ENCODE assay signal across 25 cellular contexts in the genomic region with DNA sequence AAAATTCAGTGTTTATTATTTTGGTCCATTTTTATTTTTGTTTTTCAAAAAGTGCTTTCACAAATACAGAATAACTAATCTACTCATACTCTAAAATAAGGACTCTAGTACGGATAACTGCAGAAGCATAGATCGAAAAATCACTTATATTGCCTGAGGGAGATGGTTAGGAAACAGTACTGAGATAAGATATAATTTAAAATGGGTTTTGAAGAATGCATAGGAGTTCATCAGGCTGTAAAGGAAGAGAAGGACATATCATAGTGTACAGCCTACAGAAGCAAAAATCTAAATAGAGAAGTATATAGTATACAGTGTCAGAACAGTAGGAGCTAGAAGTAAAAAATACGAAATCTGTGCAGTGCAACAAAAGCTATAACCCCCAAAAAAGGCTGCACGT.
"Had no signal": no experiment of that assay in that cellular context is flagged by ENCODE, and none has a peak within 500 bp of the region (broad histone marks: within the 10 kb centered on the region; RNA-seq: fewer than 3 reads in every experiment).

No MANE protein-coding gene starts in this region.

- H3K4me3 ChIP-seq: stomach, suprapubic skin, testis, thoracic aorta, thyroid gland, tibial artery, tibial nerve, transverse colon, upper lobe of left lung, upper lobe of right lung, uterus, vagina had no signal

- H3K4me1 ChIP-seq: suprapubic skin, testis, thyroid gland, tibial nerve, transverse colon, upper lobe of right lung, uterus, vagina had no signal

- H3K27me3 ChIP-seq: stomach, suprapubic skin, testis, thyroid gland, tibial artery, tibial nerve, transverse colon, upper lobe of left lung, upper lobe of right lung, uterus, vagina had no signal

- ATAC-seq: stimulated activated effector memory CD8-positive, alpha-beta T cell treated with anti-CD3 and anti-CD28 coated beads, Interleukin-12 subunit alpha, Interleukin-12 subunit beta, amount 100 ng/mL, for 72 hours; stimulated activated memory B cell treated with anti-CD40 and anti-IgM and Interleukin-4, amounts not matched to agents 10 μg/mL and 1 μg/mL and 100 μg/mL, for 72 hours; stimulated activated naive B cell treated with anti-CD40 and anti-IgM and Interleukin-4, amounts not matched to agents 10 μg/mL and 1 μg/mL and 100 μg/mL, for 72 hours; stimulated activated naive CD8-positive, alpha-beta T cell treated with anti-CD3 and anti-CD28 coated beads, Interleukin-15, amount 100 ng/mL, for 72 hours; stimulated activated naive CD8-positive, alpha-beta T cell treated with anti-CD3 and anti-CD28 coated beads, Interleukin-15, Interleukin-2, amounts not matched to agents 100 U/mL and 50 U/mL, for 24 hours; upper lobe of right lung had no signal

- H3K27ac ChIP-seq: suprapubic skin, testis, thoracic aorta, thyroid gland, tibial artery, tibial nerve, transverse colon, upper lobe of left lung, upper lobe of right lung, uterus, vagina had no signal

- H3K9me3 ChIP-seq: stomach, suprapubic skin, testis, thoracic aorta, thyroid gland, tibial artery, tibial nerve, transverse colon, upper lobe of left lung, upper lobe of right lung, uterus, vagina had no signal

- H3K36me3 ChIP-seq: stomach, suprapubic skin, thoracic aorta, thyroid gland, tibial artery, tibial nerve, transverse colon, upper lobe of left lung, upper lobe of right lung, uterus, vagina had no signal

- DNase-seq: stimulated activated CD4-positive, alpha-beta T cell treated with anti-CD3 and anti-CD28 coated beads, Interleukin-2, amount 100 ng/mL, for 48 hours; stimulated activated CD4-positive, alpha-beta T cell treated with anti-CD3 and anti-CD28 coated beads, Interleukin-4, amount 100 ng/mL, for 1 hour; stimulated activated CD4-positive, alpha-beta T cell treated with anti-CD3 and anti-CD28 coated beads, Interleukin-4, amount 100 ng/mL, for 24 hours; stimulated activated CD4-positive, alpha-beta T cell treated with anti-CD3 and anti-CD28 coated beads, Interleukin-4, amount 100 ng/mL, for 4 hours; stimulated activated CD8-positive, alpha-beta memory T cell treated with anti-CD3 and anti-CD28 coated beads, Interleukin-4, amount 100 ng/mL, for 48 hours; stimulated activated naive B cell treated with anti-CD40 and anti-IgM and Interleukin-4, amounts not matched to agents 10 μg/mL and 1 μg/mL and 100 μg/mL, for 72 hours; stimulated activated naive CD4-positive, alpha-beta T cell; stimulated activated naive CD4-positive, alpha-beta T cell treated with Interleukin-2 at 50 U/mL for 16 hours; stimulated activated naive CD8-positive, alpha-beta T cell treated with anti-CD3 and anti-CD28 coated beads, Interleukin-15, amount 100 ng/mL, for 72 hours; stimulated activated naive CD8-positive, alpha-beta T cell treated with anti-CD3 and anti-CD28 coated beads, Interleukin-15, Interleukin-2, amounts not matched to agents 100 U/mL and 50 U/mL, for 24 hours; stomach; substantia nigra; testis; thyroid gland; tibial artery; transverse colon; upper lobe of left lung; upper lobe of right lung; uterus had no signal
